ENCODE assay signal across 15 cellular contexts in genomic region chr21:20451051-20451450, GRCh38.
"Had no signal": no experiment of that assay in that cellular context is flagged by ENCODE, and none has a peak within 500 bp of the region (broad histone marks: within the 10 kb centered on the region; RNA-seq: fewer than 3 reads in every experiment).

No MANE protein-coding gene starts in this region.

- ATAC-seq: effector memory CD8-positive, alpha-beta T cell; left lobe of liver; naive thymus-derived CD8-positive, alpha-beta T cell had no signal

- H3K9me3 ChIP-seq: neutrophil, stomach, testis, upper lobe of left lung had no signal

- H3K36me3 ChIP-seq: brain microvascular endothelial cell, neutrophil, stomach, upper lobe of left lung had no signal

- H3K4me3 ChIP-seq: stomach, testis, upper lobe of left lung had no signal

- DNase-seq: activated CD4-positive, alpha-beta T cell treated with anti-CD3 and anti-CD28 coated beads for 4 hours; activated CD8-positive, alpha-beta memory T cell treated with anti-CD3 and anti-CD28 coated beads, Interleukin-2, amount 50 U/mL, for 48 hours; activated naive CD4-positive, alpha-beta T cell; activated naive CD8-positive, alpha-beta T cell treated with anti-CD3 and anti-CD28 coated beads, Interleukin-2, amount 10 ng/mL, durations not matched to agents 7 days and 5 days; brain microvascular endothelial cell; cerebellar nuclear complex; dermis blood vessel endothelial cell; effector memory CD8-positive, alpha-beta T cell; naive thymus-derived CD8-positive, alpha-beta T cell; stimulated activated CD4-positive, alpha-beta T cell treated with anti-CD3 and anti-CD28 coated beads, Interleukin-1b, Interleukin-23, amount 100 ng/mL, for 48 hours; stomach; testis; upper lobe of left lung had no signal

- H3K4me1 ChIP-seq: stomach, testis, upper lobe of left lung had no signal
